ENCODE assay signal across 14 cellular contexts in genomic region chr14:22564463-22564862, GRCh38. TPM values are rescaled to one million over a fixed set of nuclear protein-coding genes. Genes with fewer than 3 reads are reported as not detected.
DNase-seq lines count a peak whose midpoint lies in the region; ATAC-seq and TF ChIP-seq lines count a peak whose summit lies in the region.
"Had no signal": no experiment of that assay in that cellular context is flagged by ENCODE, and none has a peak within 500 bp of the region (broad histone marks: within the 10 kb centered on the region; RNA-seq: fewer than 3 reads in every experiment).

No MANE protein-coding gene starts in this region.

- H3K4me1 ChIP-seq in DOHH2 (ENCODE audit: control insufficient read depth, low read length) = peaks cover 98% of the 10 kb centered on the region
- peaks cover 93% of the 10 kb centered on the region for H3K4me1 ChIP-seq in Loucy (ENCODE audit: insufficient read depth, low read length, poor library complexity, severe bottlenecking)
- H3K4me1 ChIP-seq in psoas muscle = peaks cover 54% of the 10 kb centered on the region

- WGBS in psoas muscle, 3 donors = 73 to 84% (median 76%) methylated on average over 1 of the region's 1 CpG

- no peak overlapping the region for H2AFZ ChIP-seq in Loucy (ENCODE audit: low read length)

- H3K9ac ChIP-seq in Loucy (ENCODE audit: low read depth, low read length, poor library complexity, severe bottlenecking) = peak overlapping the region; percentile 97

- H3F3A ChIP-seq in DOHH2 (ENCODE audit: control insufficient read depth, insufficient read depth) (peaks cover 40% of the 10 kb centered on the region), Loucy (ENCODE audit: low read depth) (peaks cover 18% of the 10 kb centered on the region)

- no peak for DNase-seq in coronary artery (ENCODE audit: low spot score)
- DNase-seq in psoas muscle = no peak
- DNase-seq in hypothalamus (lab: John Stamatoyannopoulos, UW) = no peak
- no peak for DNase-seq in cerebellar nuclear complex (lab: John Stamatoyannopoulos, UW)
- no peak for DNase-seq in SW480 (ENCODE audit: low spot score)
- DNase-seq: activated effector memory CD4-positive, alpha-beta T cell treated with anti-CD3 and anti-CD28 coated beads, Interleukin-2, amount 50 U/mL, for 16 hours; HFFc6; NCI-H2171 treated with DMSO at 0.1 percent for 48 hours; ovary; stimulated activated CD4-positive, alpha-beta T cell treated with anti-CD3 and anti-CD28 coated beads, Interleukin-2, amount 100 ng/mL, for 24 hours had no signal

- H3K4me3 ChIP-seq in DOHH2 (ENCODE audit: low read length) (peak overlapping the region; percentile 25), Loucy (ENCODE audit: low read length, poor library complexity, severe bottlenecking) (no peak overlapping the region), coronary artery (no peak overlapping the region), psoas muscle (no peak overlapping the region)
- H3K4me3 ChIP-seq: ovary had no signal

- TF ChIP-seq CTCF in DOHH2 (IDR thresholded peaks at IDR 0.05; ENCODE audit: low read depth, low read length, poor library complexity, severe bottlenecking) = no peak
- no peak for TF ChIP-seq CTCF in Loucy (conservative IDR thresholded peaks at IDR 0.05; ENCODE audit: low read length)
- no peak for TF ChIP-seq CTCF in coronary artery (IDR thresholded peaks at IDR 0.05)
- no peak for TF ChIP-seq CTCF in psoas muscle (IDR thresholded peaks at IDR 0.05)

- H3K36me3 ChIP-seq in DOHH2 (ENCODE audit: control insufficient read depth, low read length) (peaks cover 63% of the 10 kb centered on the region), Loucy (ENCODE audit: insufficient read depth, low read length) (peaks cover 14% of the 10 kb centered on the region; the same call in 1 of the 2 replicates), psoas muscle (ENCODE audit: insufficient read depth in 1 of 2, low read depth in 1 of 2) (peaks cover 0 to 13% of the 10 kb centered on the region in 2 donors)
- H3K36me3 ChIP-seq: ovary had no signal

- H3K27me3 ChIP-seq in DOHH2 (ENCODE audit: control insufficient read depth, low read length) = no peaks in the 10 kb centered on the region
- no peaks in the 10 kb centered on the region for H3K27me3 ChIP-seq in Loucy (ENCODE audit: insufficient read depth, low read length, poor library complexity, severe bottlenecking)
- no peaks in the 10 kb centered on the region for H3K27me3 ChIP-seq in psoas muscle (ENCODE audit: insufficient read depth in 3 of 3, low read length in 2 of 3)
- H3K27me3 ChIP-seq: ovary had no signal

- H3K79me2 ChIP-seq in DOHH2 (ENCODE audit: control insufficient read depth, low read length) (peaks cover 57% of the 10 kb centered on the region), Loucy (ENCODE audit: insufficient read depth, low read length) (peaks cover 69% of the 10 kb centered on the region)

- intact Hi-C loops in psoas muscle (cut with DNase I) = no loop called here

- H3K27ac ChIP-seq in DOHH2 (ENCODE audit: low read depth, low read length) (peak overlapping the region; percentile 87), coronary artery (peak overlapping the region; percentile 25 to 80), psoas muscle (peak overlapping the region; percentile 66)
- H3K27ac ChIP-seq: ovary had no signal

- ATAC-seq in psoas muscle (no peak), HG03097 (IDR thresholded peaks at IDR 0.05; ENCODE audit: low FRiP score, unreplicated experiment) (no peak)
- ATAC-seq: Panc1 had no signal

- H3K9me3 ChIP-seq in DOHH2 (ENCODE audit: control insufficient read depth, insufficient read depth, low read length) = no peaks in the 10 kb centered on the region
- H3K9me3 ChIP-seq in Loucy (ENCODE audit: insufficient read depth, low read depth, low read length) = no peaks in the 10 kb centered on the region
- H3K9me3 ChIP-seq in psoas muscle = no peaks in the 10 kb centered on the region
- H3K9me3 ChIP-seq: ovary had no signal

- H3K4me2 ChIP-seq in DOHH2 (ENCODE audit: low read length) (peak overlapping the region; percentile 65), Loucy (ENCODE audit: low read depth, low read length, poor library complexity, severe bottlenecking) (no peak overlapping the region)

- H3K9me2 ChIP-seq in DOHH2 (replicated peaks; ENCODE audit: control insufficient read depth, low read length) (no peaks in the 10 kb centered on the region), Loucy (replicated peaks; ENCODE audit: low read depth, low read length) (no peaks in the 10 kb centered on the region)

- H4K20me1 ChIP-seq in DOHH2 (ENCODE audit: control insufficient read depth, insufficient read depth, low read depth, low read length) = no peaks in the 10 kb centered on the region
- no peaks in the 10 kb centered on the region for H4K20me1 ChIP-seq in Loucy (ENCODE audit: insufficient read depth, low read length, poor library complexity, severe bottlenecking)

RNA-seq across cellular contexts. Expression of gene DAD1, which starts 24.6 kb away (rescaled TPM):
- total RNA-seq in psoas muscle = 100 to 1,000 TPM in 3 of 4 donors, 10 to 100 TPM in 1; 77.8 to 118 (median 106) TPM
- polyA plus RNA-seq in psoas muscle = 100 to 1,000 TPM; 201 to 277 (median 262) TPM

RNA-seq across cellular contexts. Expression of gene ABHD4, which starts 33.6 kb away (rescaled TPM):
- total RNA-seq in psoas muscle = 10 to 100 TPM; 15.6 to 37.2 (median 25.4) TPM
- 10 to 100 TPM in 2 of 3 donors, 1 to 10 TPM in 1; 6.1 to 64.0 (median 26.4) TPM for polyA plus RNA-seq in psoas muscle
